7 cellular contexts compared by ENCODE assay signal in the genomic region with DNA sequence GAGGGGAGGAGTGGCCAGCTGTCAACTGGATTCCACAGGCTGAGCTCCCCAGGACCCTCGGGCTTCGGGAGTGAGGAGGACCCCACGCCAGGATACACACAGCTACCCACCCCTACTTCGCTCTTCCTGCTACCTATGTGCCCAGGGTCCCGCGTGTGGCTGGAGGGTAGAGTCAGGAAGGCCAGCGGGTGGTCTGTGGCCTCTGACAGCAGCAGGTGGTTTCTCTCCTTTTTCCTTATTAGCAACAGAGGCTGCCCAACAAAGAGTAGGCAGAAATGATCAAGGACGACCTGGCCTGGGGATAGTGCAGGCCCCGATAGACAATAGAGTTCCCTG. TPM values are rescaled to one million over a fixed set of nuclear protein-coding genes. Genes with fewer than 3 reads are reported as not detected.
DNase-seq lines count a peak whose midpoint lies in the region; ATAC-seq and TF ChIP-seq lines count a peak whose summit lies in the region.

No MANE protein-coding gene starts in this region.

- no peaks in the 10 kb centered on the region; the same call in none of the 2 replicates for H3K27me3 Mint-ChIP-seq in HFFc6 (ENCODE audit: insufficient read depth)
- peaks cover 76% of the 10 kb centered on the region for H3K27me3 Mint-ChIP-seq in activated naive CD8-positive, alpha-beta T cell treated with anti-CD3 and anti-CD28 coated beads, Interleukin-2, amount 10 ng/mL, durations not matched to agents 7 days and 5 days
- peaks cover 72% of the 10 kb centered on the region for H3K27me3 Mint-ChIP-seq in stimulated activated memory B cell treated with anti-CD40 and anti-IgM and Interleukin-4, amounts not matched to agents 10 μg/mL and 1 μg/mL and 100 μg/mL, for 72 hours

- H3K27ac Mint-ChIP-seq in HFFc6: no peak overlapping the region
- H3K27ac Mint-ChIP-seq in activated naive CD8-positive, alpha-beta T cell treated with anti-CD3 and anti-CD28 coated beads, Interleukin-2, amount 10 ng/mL, durations not matched to agents 7 days and 5 days: no peak overlapping the region
- no peak overlapping the region for H3K27ac Mint-ChIP-seq in stimulated activated memory B cell treated with anti-CD40 and anti-IgM and Interleukin-4, amounts not matched to agents 10 μg/mL and 1 μg/mL and 100 μg/mL, for 72 hours

- peaks cover 59% of the 10 kb centered on the region for H3K4me1 Mint-ChIP-seq in HFFc6 (ENCODE audit: low read depth)
- peaks cover 2% of the 10 kb centered on the region for H3K4me1 Mint-ChIP-seq in activated naive CD8-positive, alpha-beta T cell treated with anti-CD3 and anti-CD28 coated beads, Interleukin-2, amount 10 ng/mL, durations not matched to agents 7 days and 5 days
- H3K4me1 Mint-ChIP-seq in stimulated activated memory B cell treated with anti-CD40 and anti-IgM and Interleukin-4, amounts not matched to agents 10 μg/mL and 1 μg/mL and 100 μg/mL, for 72 hours: peaks cover 31% of the 10 kb centered on the region

- no peaks in the 10 kb centered on the region for H3K79me2 ChIP-seq in OCI-LY7 (ENCODE audit: insufficient read depth, low read depth, low read length)

- no peaks in the 10 kb centered on the region for H3K36me3 ChIP-seq in iPS-18a (ENCODE audit: control insufficient read depth, low read depth, low read length)
- H3K36me3 ChIP-seq in OCI-LY7 (ENCODE audit: insufficient read depth, low read length): no peaks in the 10 kb centered on the region

- H3K27ac ChIP-seq in iPS-18a (ENCODE audit: low read length) (no peak overlapping the region), OCI-LY7 (ENCODE audit: low read depth, low read length, poor library complexity, severe bottlenecking) (no peak overlapping the region)

- no peak overlapping the region for H2AFZ ChIP-seq in OCI-LY7 (ENCODE audit: low read length)

- H3K36me3 Mint-ChIP-seq in HFFc6 (ENCODE audit: low read depth): peaks cover 5% of the 10 kb centered on the region; the same call in 1 of the 2 replicates
- H3K36me3 Mint-ChIP-seq in activated naive CD8-positive, alpha-beta T cell treated with anti-CD3 and anti-CD28 coated beads, Interleukin-2, amount 10 ng/mL, durations not matched to agents 7 days and 5 days: no peaks in the 10 kb centered on the region
- H3K36me3 Mint-ChIP-seq in stimulated activated memory B cell treated with anti-CD40 and anti-IgM and Interleukin-4, amounts not matched to agents 10 μg/mL and 1 μg/mL and 100 μg/mL, for 72 hours: no peaks in the 10 kb centered on the region

- intact Hi-C loops in OCI-LY7 (cut with micrococcal nuclease; ENCODE audit: unreplicated experiment): no loop called here

- H3K4me3 Mint-ChIP-seq in HFFc6: peak overlapping the region; percentile 73
- H3K4me3 Mint-ChIP-seq in activated naive CD8-positive, alpha-beta T cell treated with anti-CD3 and anti-CD28 coated beads, Interleukin-2, amount 10 ng/mL, durations not matched to agents 7 days and 5 days: peak overlapping the region; percentile 30
- peak overlapping the region; percentile 73 for H3K4me3 Mint-ChIP-seq in stimulated activated memory B cell treated with anti-CD40 and anti-IgM and Interleukin-4, amounts not matched to agents 10 μg/mL and 1 μg/mL and 100 μg/mL, for 72 hours

- H3K4me2 ChIP-seq in OCI-LY7 (ENCODE audit: low read length): no peak overlapping the region

- POLR2A ChIA-PET in activated naive CD8-positive, alpha-beta T cell treated with anti-CD3 and anti-CD28 coated beads, Interleukin-2, amount 10 ng/mL, durations not matched to agents 7 days and 5 days (lab: Charles Lee): no interaction called here
- POLR2A ChIA-PET in OCI-LY7 (lab: Charles Lee): no interaction called here

- CTCF ChIA-PET in OCI-LY7 (lab: Charles Lee; ENCODE audit: unreplicated experiment): interaction anchor here (0.6 kb wide), 1 partner anchor 19 kb away, joined by 3 read pairs; no protein-coding TSS in a partner anchor

- peaks cover 17% of the 10 kb centered on the region for H3K4me1 ChIP-seq in iPS-18a (ENCODE audit: control insufficient read depth, low read depth, low read length)
- H3K4me1 ChIP-seq in OCI-LY7 (ENCODE audit: insufficient read depth, low read length, poor library complexity, severe bottlenecking): no peaks in the 10 kb centered on the region

- no TSS peak for BruUV-seq in OCI-LY7 (replicated peaks; lab: Mats Ljungman, UMichigan)

- no peak overlapping the region for H3K9ac ChIP-seq in iPS-18a (ENCODE audit: low read length)

- no peaks in the 10 kb centered on the region for H4K20me1 ChIP-seq in OCI-LY7 (ENCODE audit: insufficient read depth, low read length)

- 0 out of 2 replicates have a peak, but pooled peaks have one; percentile 6 for TF ChIP-seq CTCF in HFFc6 (IDR thresholded peaks at IDR 0.05)
- TF ChIP-seq CTCF in OCI-LY7 (conservative IDR thresholded peaks at IDR 0.05; ENCODE audit: low read length): no peak

- H3K9me2 ChIP-seq in OCI-LY7 (ENCODE audit: insufficient read depth, low read length): no peaks in the 10 kb centered on the region

- H3K9me3 Mint-ChIP-seq in HFFc6: no peaks in the 10 kb centered on the region
- no peaks in the 10 kb centered on the region for H3K9me3 Mint-ChIP-seq in activated naive CD8-positive, alpha-beta T cell treated with anti-CD3 and anti-CD28 coated beads, Interleukin-2, amount 10 ng/mL, durations not matched to agents 7 days and 5 days
- no peaks in the 10 kb centered on the region for H3K9me3 Mint-ChIP-seq in stimulated activated memory B cell treated with anti-CD40 and anti-IgM and Interleukin-4, amounts not matched to agents 10 μg/mL and 1 μg/mL and 100 μg/mL, for 72 hours

- H3K27me3 ChIP-seq in iPS-18a (ENCODE audit: control insufficient read depth, insufficient read depth, low read length): peaks cover 75% of the 10 kb centered on the region

- H3K4me3 ChIP-seq in iPS-18a (ENCODE audit: low read length) (peak overlapping the region; percentile 38), OCI-LY7 (ENCODE audit: low read depth, low read length, poor library complexity, severe bottlenecking) (no peak overlapping the region)

- H3K9me3 ChIP-seq in iPS-18a (ENCODE audit: control insufficient read depth, low read depth, low read length) (no peaks in the 10 kb centered on the region), OCI-LY7 (ENCODE audit: low read length) (no peaks in the 10 kb centered on the region)

- ATAC-seq in activated naive CD8-positive, alpha-beta T cell treated with anti-CD3 and anti-CD28 coated beads, Interleukin-2, amount 10 ng/mL, durations not matched to agents 7 days and 5 days (ENCODE audit: low read depth): no peak
- ATAC-seq in stimulated activated memory B cell treated with anti-CD40 and anti-IgM and Interleukin-4, amounts not matched to agents 10 μg/mL and 1 μg/mL and 100 μg/mL, for 72 hours: no peak

- DNase-seq in HFFc6 (no peak), OCI-LY7 (ENCODE audit: low spot score) (no peak), COR-L47 (lab: John Stamatoyannopoulos, UW) (no peak), COLO829 (ENCODE audit: low spot score) (no peak)
- no peak for DNase-seq in activated naive CD8-positive, alpha-beta T cell treated with anti-CD3 and anti-CD28 coated beads, Interleukin-2, amount 10 ng/mL, durations not matched to agents 7 days and 5 days

RNA-seq across cellular contexts. Expression of gene KCNMA1, which starts 1.1 kb away (rescaled TPM):
- total RNA-seq in HFFc6 (2021; fragmentation: NEBNext Ultra II Directional; extraction: Animal tissue kit (Norgen Biotek cat#: 25700)): 100 to 1,000 TPM in 2 of 6 experiments, 10 to 100 TPM in 4; 87.1 to 191 (median 93.5) TPM
- total RNA-seq in activated naive CD8-positive, alpha-beta T cell treated with anti-CD3 and anti-CD28 coated beads, Interleukin-2, amount 10 ng/mL, durations not matched to agents 7 days and 5 days: under 1 TPM; 0.39 to 0.54 TPM
- not detected in 2 replicates for total RNA-seq in OCI-LY7 (2014; rRNA removed; shearing (Covaris generic))
- not detected in 2 replicates for total RNA-seq in OCI-LY7 (2022)

Comparison
In these comparisons a context has a peak if more than half of its experiments do, and no peak if none do; other contexts are left out.
1. RNA of gene KCNMA1, which starts 1.1 kb away (total RNA-seq): 87.1 to 191 TPM in HFFc6; 0.39 to 0.54 TPM in activated naive CD8-positive, alpha-beta T cell treated with anti-CD3 and anti-CD28 coated beads, Interleukin-2, amount 10 ng/mL, durations not matched to agents 7 days and 5 days and not detected in OCI-LY7; every median in the first group is over 10 times any median in the second.
2. Peak in every context shown above with its lines, with median percentiles within 50 percentile points of each other: H3K4me3 Mint-ChIP-seq.